In genomic region chr4:85745939-85746338, GRCh38 we compare ENCODE assay signal across 24 cellular contexts.
"Had no signal": no experiment of that assay in that cellular context is flagged by ENCODE, and none has a peak within 500 bp of the region (broad histone marks: within the 10 kb centered on the region; RNA-seq: fewer than 3 reads in every experiment).

No MANE protein-coding gene starts in this region.

- H3K36me3 Mint-ChIP-seq: activated naive CD4-positive, alpha-beta T cell treated with anti-CD3 and anti-CD28 coated beads, Interleukin-2, amount 50 U/mL, for 72 hours; brain; mesothelial cell of epicardium; natural killer cell treated with Interleukin-12 subunit alpha and Interleukin-12 subunit beta and Interleukin-15 and Interleukin-18, amount 100 ng/mL, for 72 hours had no signal

- H3K27ac Mint-ChIP-seq: activated CD4-positive, alpha-beta T cell treated with anti-CD3 and anti-CD28 coated beads, Interleukin-2, amount 10 ng/mL, durations not matched to agents 7 days and 5 days; activated CD8-positive, alpha-beta T cell treated with anti-CD3 and anti-CD28 coated beads, Interleukin-2, amount 10 ng/mL, durations not matched to agents 7 days and 5 days; activated naive CD4-positive, alpha-beta T cell treated with anti-CD3 and anti-CD28 coated beads, Interleukin-2, amount 50 U/mL, for 72 hours; mesothelial cell of epicardium; natural killer cell treated with Interleukin-12 subunit alpha and Interleukin-12 subunit beta and Interleukin-15 and Interleukin-18, amount 100 ng/mL, for 72 hours; stimulated activated naive CD8-positive, alpha-beta T cell treated with anti-CD3 and anti-CD28 coated beads, Interleukin-15, amount 100 ng/mL, for 72 hours; T-helper 2 cell treated with Interferon-gamma antibody and Interleukin-4, amounts not matched to agents 5 μg/mL and 100 μg/mL, for 36 hours had no signal

- H3K4me1 Mint-ChIP-seq: activated CD4-positive, alpha-beta T cell treated with anti-CD3 and anti-CD28 coated beads, Interleukin-2, amount 10 ng/mL, durations not matched to agents 7 days and 5 days; stimulated activated naive CD8-positive, alpha-beta T cell treated with anti-CD3 and anti-CD28 coated beads, Interleukin-15, amount 100 ng/mL, for 72 hours had no signal

- H3K9me3 Mint-ChIP-seq: activated CD4-positive, alpha-beta T cell treated with anti-CD3 and anti-CD28 coated beads, Interleukin-2, amount 10 ng/mL, durations not matched to agents 7 days and 5 days; mesothelial cell of epicardium; natural killer cell treated with Interleukin-12 subunit alpha and Interleukin-12 subunit beta and Interleukin-15 and Interleukin-18, amount 100 ng/mL, for 72 hours; stimulated activated naive CD8-positive, alpha-beta T cell treated with anti-CD3 and anti-CD28 coated beads, Interleukin-15, amount 100 ng/mL, for 72 hours; T-helper 2 cell treated with Interferon-gamma antibody and Interleukin-4, amounts not matched to agents 5 μg/mL and 100 μg/mL, for 36 hours had no signal

- H3K4me3 ChIP-seq: lung, pancreas, tibial artery had no signal

- H3K27me3 Mint-ChIP-seq: activated CD4-positive, alpha-beta T cell treated with anti-CD3 and anti-CD28 coated beads, Interleukin-2, amount 10 ng/mL, durations not matched to agents 7 days and 5 days; brain; natural killer cell treated with Interleukin-12 subunit alpha and Interleukin-12 subunit beta and Interleukin-15 and Interleukin-18, amount 100 ng/mL, for 72 hours; stimulated activated naive CD8-positive, alpha-beta T cell treated with anti-CD3 and anti-CD28 coated beads, Interleukin-15, amount 100 ng/mL, for 72 hours had no signal

- ATAC-seq: activated CD8-positive, alpha-beta T cell treated with anti-CD3 and anti-CD28 coated beads, Interleukin-2, amount 10 ng/mL, durations not matched to agents 7 days and 5 days; activated naive CD4-positive, alpha-beta T cell treated with anti-CD3 and anti-CD28 coated beads, Interleukin-2, amount 50 U/mL, for 72 hours; foreskin keratinocyte; left lobe of liver; natural killer cell treated with Interleukin-12 subunit alpha and Interleukin-12 subunit beta and Interleukin-15 and Interleukin-18, amount 100 ng/mL, for 72 hours; pancreas; right cardiac atrium; stimulated activated naive CD8-positive, alpha-beta T cell treated with anti-CD3 and anti-CD28 coated beads, Interleukin-15, amount 100 ng/mL, for 72 hours had no signal

- DNase-seq: activated CD4-positive, alpha-beta T cell treated with anti-CD3 and anti-CD28 coated beads, Interleukin-2, amount 10 ng/mL, durations not matched to agents 7 days and 5 days; activated CD4-positive, CD25-positive, alpha-beta regulatory T cell treated with anti-CD3 and anti-CD28 coated beads, Interleukin-2, amount 50 U/mL, for 72 hours; activated CD8-positive, alpha-beta T cell treated with anti-CD3 and anti-CD28 coated beads, Interleukin-2, amount 10 ng/mL, durations not matched to agents 7 days and 5 days; activated gamma-delta T cell treated with Interleukin-2 at 50 U/mL for 16 hours; activated T-cell treated with anti-CD3 and anti-CD28 coated beads, Interleukin-2, amount 50 U/mL, for 1 hour; aorta; dermis blood vessel endothelial cell; effector CD8-positive, alpha-beta T cell; foreskin keratinocyte; kidney; pancreas; right cardiac atrium; stimulated activated CD4-positive, alpha-beta T cell treated with anti-CD3 and anti-CD28 coated beads, Interleukin-12 subunit alpha, Interleukin-12 subunit beta, amount 100 ng/mL, for 4 hours; stimulated activated CD4-positive, alpha-beta T cell treated with anti-CD3 and anti-CD28 coated beads, Interleukin-4, amount 100 ng/mL, for 4 hours; stimulated activated naive CD8-positive, alpha-beta T cell treated with anti-CD3 and anti-CD28 coated beads, Interleukin-15, amount 100 ng/mL, for 72 hours; tibial artery had no signal

- H3K4me3 Mint-ChIP-seq: activated CD4-positive, alpha-beta T cell treated with anti-CD3 and anti-CD28 coated beads, Interleukin-2, amount 10 ng/mL, durations not matched to agents 7 days and 5 days; activated CD8-positive, alpha-beta T cell treated with anti-CD3 and anti-CD28 coated beads, Interleukin-2, amount 10 ng/mL, durations not matched to agents 7 days and 5 days; brain; mesothelial cell of epicardium; natural killer cell treated with Interleukin-12 subunit alpha and Interleukin-12 subunit beta and Interleukin-15 and Interleukin-18, amount 100 ng/mL, for 72 hours; stimulated activated naive CD8-positive, alpha-beta T cell treated with anti-CD3 and anti-CD28 coated beads, Interleukin-15, amount 100 ng/mL, for 72 hours; T-helper 2 cell treated with Interferon-gamma antibody and Interleukin-4, amounts not matched to agents 5 μg/mL and 100 μg/mL, for 36 hours had no signal

- H3K36me3 ChIP-seq: pancreas, tibial artery had no signal

- H3K27me3 ChIP-seq: foreskin keratinocyte, pancreas, tibial artery had no signal

- H3K9me3 ChIP-seq: pancreas, tibial artery had no signal

- H3K27ac ChIP-seq: foreskin keratinocyte, pancreas, tibial artery, VCaP had no signal
